Comparison of ENCODE assay signal across 8 cellular contexts in the genomic region with DNA sequence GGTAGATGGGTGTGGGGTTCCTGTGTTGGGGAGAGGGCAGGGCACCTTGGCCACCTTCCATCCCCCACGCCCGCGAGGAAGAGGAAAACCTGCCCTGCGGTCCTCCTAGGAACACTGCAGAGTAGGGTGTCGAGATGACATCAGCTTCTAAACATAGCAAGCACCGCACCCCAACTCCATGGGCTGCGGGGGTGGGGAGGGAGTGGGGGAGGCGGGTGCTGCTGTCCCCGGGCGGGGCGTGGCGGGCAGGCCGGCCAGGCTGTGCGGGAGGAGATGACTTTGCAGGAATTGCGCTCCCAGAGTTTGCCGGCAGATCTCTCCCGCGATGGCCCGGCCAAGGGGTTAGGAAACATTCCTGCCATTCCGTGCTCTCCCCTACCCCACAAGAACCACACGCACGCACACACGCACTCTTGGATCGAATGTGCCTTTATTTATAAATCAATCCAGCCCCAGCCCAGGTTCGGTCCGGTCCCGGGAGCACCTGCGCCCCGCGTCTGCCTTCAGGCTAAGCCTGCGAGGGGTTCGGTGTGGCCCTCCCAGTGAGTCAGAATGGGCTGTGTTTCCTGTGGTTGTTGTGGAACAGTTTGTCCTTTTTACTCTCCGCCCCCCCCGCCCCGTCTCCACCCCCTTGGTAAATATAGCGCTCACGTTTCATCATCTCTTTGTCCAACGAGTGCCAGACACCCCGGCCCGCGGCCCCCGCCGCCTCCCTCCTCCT. TPM values are rescaled to one million over a fixed set of nuclear protein-coding genes. Genes with fewer than 3 reads are reported as not detected.
DNase-seq lines count a peak whose midpoint lies in the region; ATAC-seq and TF ChIP-seq lines count a peak whose summit lies in the region.

No MANE protein-coding gene starts in this region.

- peak overlapping the region; percentile 98 to 100 (median 100) for H3K27ac Mint-ChIP-seq in naive thymus-derived CD8-positive, alpha-beta T cell
- H3K27ac Mint-ChIP-seq in stimulated activated memory B cell treated with anti-CD40 and anti-IgM and Interleukin-4, amounts not matched to agents 10 μg/mL and 1 μg/mL and 100 μg/mL, for 72 hours, result peak overlapping the region; percentile 96

- no peaks in the 10 kb centered on the region for H3K27me3 Mint-ChIP-seq in naive thymus-derived CD8-positive, alpha-beta T cell
- no peaks in the 10 kb centered on the region for H3K27me3 Mint-ChIP-seq in stimulated activated memory B cell treated with anti-CD40 and anti-IgM and Interleukin-4, amounts not matched to agents 10 μg/mL and 1 μg/mL and 100 μg/mL, for 72 hours

- intact Hi-C loops in Panc1 (cut with micrococcal nuclease; ENCODE audit: unreplicated experiment), result loop anchor here (5.0 kb wide), 1 partner anchor 63 kb away; no protein-coding TSS in a partner anchor

- BruUV-seq in Panc1 (replicated peaks; lab: Mats Ljungman, UMichigan), result no TSS peak

- peak overlapping the region; percentile 91 to 99 (median 97) for H3K4me3 Mint-ChIP-seq in naive thymus-derived CD8-positive, alpha-beta T cell
- H3K4me3 Mint-ChIP-seq in stimulated activated memory B cell treated with anti-CD40 and anti-IgM and Interleukin-4, amounts not matched to agents 10 μg/mL and 1 μg/mL and 100 μg/mL, for 72 hours, result peak overlapping the region; percentile 99

- peak overlapping the region; percentile 97 for H3K9ac ChIP-seq in fibroblast of lung (ENCODE audit: insufficient read depth, low read length)

- DNase-seq in DMS79 (lab: John Stamatoyannopoulos, UW) (peak; percentile 61), Panc1 (ENCODE audit: low read depth, low spot score) (peak; percentile 67), fibroblast of lung (ENCODE audit: low read depth in 2 of 2) (peak; percentile 95 to 99)
- DNase-seq in activated T-helper 1 cell treated with anti-CD3 and anti-CD28 coated beads, Interleukin-2, amount 50 U/mL, for 16 hours (ENCODE audit: low read depth in 1 of 2, low spot score in 1 of 2), result peak; percentile 77 to 80
- peak in 9 of 10 donors; percentile 76 to 95 (median 86) for DNase-seq in naive thymus-derived CD8-positive, alpha-beta T cell

- H3K9me3 ChIP-seq in KOPT-K1 (ENCODE audit: insufficient read depth, low read length, poor library complexity, severe bottlenecking), result no peaks in the 10 kb centered on the region
- no peaks in the 10 kb centered on the region for H3K9me3 ChIP-seq in Panc1 (ENCODE audit: control insufficient read depth, insufficient read depth, low read depth, low read length)
- no peaks in the 10 kb centered on the region for H3K9me3 ChIP-seq in fibroblast of lung (ENCODE audit: control insufficient read depth, insufficient read depth, low read depth, low read length)

- ATAC-seq in GM21786 (IDR thresholded peaks at IDR 0.05; ENCODE audit: unreplicated experiment) (peak; percentile 38), Panc1 (peak; percentile 44)
- peak; percentile 58 for ATAC-seq in naive thymus-derived CD8-positive, alpha-beta T cell
- ATAC-seq in stimulated activated memory B cell treated with anti-CD40 and anti-IgM and Interleukin-4, amounts not matched to agents 10 μg/mL and 1 μg/mL and 100 μg/mL, for 72 hours, result peak; percentile 77

- H3K4me2 ChIP-seq in fibroblast of lung (ENCODE audit: extremely low read depth, insufficient read depth, low read length), result peak overlapping the region; percentile 99

- H2AFZ ChIP-seq in fibroblast of lung (ENCODE audit: low read length), result no peak overlapping the region

- H3K27ac ChIP-seq in KOPT-K1 (ENCODE audit: low read depth, low read length, poor library complexity, severe bottlenecking) (peak overlapping the region; percentile 46), Panc1 (ENCODE audit: low read length) (peak overlapping the region; percentile 57), fibroblast of lung (ENCODE audit: insufficient read depth, low read length) (peak overlapping the region; percentile 99)

- H3K4me3 ChIP-seq in Panc1 (ENCODE audit: low read depth in 2 of 2, low read length in 2 of 2) (peak overlapping the region; percentile 44 to 66), fibroblast of lung (replicated peaks in 1 of 4; ENCODE audit: control extremely low read depth in 1 of 4, insufficient read depth in 1 of 4, low read depth in 3 of 4, low read length in 4 of 4) (peak overlapping the region; percentile 51 to 65 (median 58))

- in situ Hi-C loops in Panc1 (cut with HindIII; ENCODE audit: low pct_unique_long_range_greater_than_20kb, low sequenced_read_pairs), result no loop called here

- CTCF ChIA-PET in Panc1 (lab: Charles Lee), result no interaction called here

- H3K4me1 ChIP-seq in Panc1 (ENCODE audit: control insufficient read depth, insufficient read depth, low read length) (no peaks in the 10 kb centered on the region), fibroblast of lung (ENCODE audit: control insufficient read depth, extremely low read depth, insufficient read depth, low read length) (peaks cover 25% of the 10 kb centered on the region)

- H4K20me1 ChIP-seq in fibroblast of lung (ENCODE audit: control insufficient read depth, extremely low read depth, insufficient read depth, low read length), result no peaks in the 10 kb centered on the region

- H3K36me3 Mint-ChIP-seq in naive thymus-derived CD8-positive, alpha-beta T cell, result no peaks in the 10 kb centered on the region
- no peaks in the 10 kb centered on the region for H3K36me3 Mint-ChIP-seq in stimulated activated memory B cell treated with anti-CD40 and anti-IgM and Interleukin-4, amounts not matched to agents 10 μg/mL and 1 μg/mL and 100 μg/mL, for 72 hours

- POLR2A ChIA-PET in Panc1 (lab: Charles Lee), result interaction anchor here (0.6 kb wide), 1 partner anchor 18 kb away, joined by 3 read pairs; no protein-coding TSS in a partner anchor
- POLR2A ChIA-PET in naive thymus-derived CD8-positive, alpha-beta T cell (lab: Charles Lee), result interaction anchor here (0.9 to 5.2 kb wide), 26 partner anchors 8 to 1377 kb away, joined by 3 to 61 read pairs (median 6); a partner anchor contains a TSS

- H3K27me3 ChIP-seq in Panc1 (ENCODE audit: control insufficient read depth, insufficient read depth, low read length), result no peaks in the 10 kb centered on the region
- no peaks in the 10 kb centered on the region for H3K27me3 ChIP-seq in fibroblast of lung (ENCODE audit: control insufficient read depth, insufficient read depth, low read length)

- H3K36me3 ChIP-seq in KOPT-K1 (ENCODE audit: insufficient read depth, low read length), result no peaks in the 10 kb centered on the region
- H3K36me3 ChIP-seq in Panc1 (ENCODE audit: control insufficient read depth, insufficient read depth, low read length), result no peaks in the 10 kb centered on the region
- no peaks in the 10 kb centered on the region for H3K36me3 ChIP-seq in fibroblast of lung (ENCODE audit: control insufficient read depth, insufficient read depth, low read length)

- no peaks in the 10 kb centered on the region for H3K79me2 ChIP-seq in fibroblast of lung (ENCODE audit: control insufficient read depth, insufficient read depth, low read length)

- peaks cover 24 to 56% (median 50%) of the 10 kb centered on the region in 4 donors for H3K4me1 Mint-ChIP-seq in naive thymus-derived CD8-positive, alpha-beta T cell
- peaks cover 40% of the 10 kb centered on the region for H3K4me1 Mint-ChIP-seq in stimulated activated memory B cell treated with anti-CD40 and anti-IgM and Interleukin-4, amounts not matched to agents 10 μg/mL and 1 μg/mL and 100 μg/mL, for 72 hours

- no peaks in the 10 kb centered on the region for H3K9me3 Mint-ChIP-seq in naive thymus-derived CD8-positive, alpha-beta T cell
- H3K9me3 Mint-ChIP-seq in stimulated activated memory B cell treated with anti-CD40 and anti-IgM and Interleukin-4, amounts not matched to agents 10 μg/mL and 1 μg/mL and 100 μg/mL, for 72 hours, result no peaks in the 10 kb centered on the region

- TF ChIP-seq CTCF in Panc1 (IDR thresholded peaks at IDR 0.05) (no peak), fibroblast of lung (conservative IDR thresholded peaks at IDR 0.05 in 1 of 2, IDR thresholded peaks at IDR 0.05 in 1 of 2; ENCODE audit: low read depth in 1 of 2, low read length in 2 of 2) (no peak)

RNA-seq across cellular contexts. Expression of a gene that starts 5.2 kb away (rescaled TPM):
- total RNA-seq in Panc1 (2021; ENCODE audit: unreplicated experiment), result 0.95 TPM
- 0.55 TPM for polyA plus RNA-seq in Panc1 (2012; ENCODE audit: insufficient read length)
- total RNA-seq in fibroblast of lung, result 27.6 and 29.5 TPM in 2 replicates
- polyA plus RNA-seq in fibroblast of lung, result 8.3 and 27.0 TPM in 2 replicates
- 6.2 and 19.1 TPM in 2 replicates for polyA plus RNA-seq in fibroblast of lung (2012)
- 6.0 and 10.8 TPM in 2 replicates for polyA minus RNA-seq in fibroblast of lung (ENCODE audit: low replicate concordance)
- 10 to 100 TPM; 29.6 TPM for total RNA-seq in naive thymus-derived CD8-positive, alpha-beta T cell
- 1 to 10 TPM; 2.6 to 4.0 (median 3.2) TPM for polyA plus RNA-seq in naive thymus-derived CD8-positive, alpha-beta T cell

Comparison
In these comparisons a context has a peak if more than half of its experiments do, and no peak if none do; other contexts are left out.
1. Peak in every context shown above with its lines: DNase-seq, ATAC-seq, H3K4me3 ChIP-seq and H3K27ac ChIP-seq.
2. H3K27ac ChIP-seq: peak in every context shown above with its lines; median percentile 99 in fibroblast of lung; 57 in Panc1; 46 in KOPT-K1.
3. RNA of a gene that starts 5.2 kb away (total RNA-seq): 29.6 TPM in naive thymus-derived CD8-positive, alpha-beta T cell and 27.6 to 29.5 TPM in fibroblast of lung; 0.95 TPM in Panc1 (single experiment); every median in the first group is over 10 times any median in the second.